18 cellular contexts compared by ENCODE assay signal in the genomic region with DNA sequence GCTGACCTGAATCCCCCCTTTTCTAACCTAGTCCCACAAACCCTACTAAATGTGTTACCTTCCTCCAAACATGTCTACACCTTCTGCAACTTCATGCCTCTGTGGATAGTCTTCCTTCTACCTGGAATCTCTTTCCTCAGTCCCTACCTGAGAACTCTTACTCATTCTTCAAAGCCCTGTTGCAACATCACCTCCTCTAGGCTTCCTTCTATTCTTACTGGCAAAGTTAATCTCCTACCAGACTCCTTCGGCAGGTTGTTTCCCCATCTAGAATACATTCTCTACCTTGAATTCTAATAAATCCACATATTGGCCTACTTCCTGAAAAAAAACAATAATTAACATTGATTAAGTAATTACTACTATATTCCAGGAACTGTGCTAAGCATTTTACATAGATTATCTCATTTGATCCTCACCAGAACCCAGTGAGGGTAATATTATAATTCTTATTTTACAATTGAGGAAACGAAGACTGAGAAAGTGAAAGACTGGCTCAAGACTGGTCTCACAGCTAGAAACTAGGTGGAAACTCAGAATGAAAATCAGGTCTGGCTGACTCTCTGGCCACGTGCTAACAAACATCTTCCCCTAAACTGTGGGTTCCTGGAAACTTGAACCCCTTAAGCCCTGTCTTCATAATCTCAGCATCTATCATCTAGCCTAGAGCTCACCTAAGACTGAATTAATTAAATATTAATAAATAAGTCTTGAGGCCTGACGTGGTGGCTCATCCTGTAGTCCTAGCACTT. TPM values are rescaled to one million over a fixed set of nuclear protein-coding genes. Genes with fewer than 3 reads are reported as not detected.
DNase-seq lines count a peak whose midpoint lies in the region; ATAC-seq, FAIRE-seq and TF ChIP-seq lines count a peak whose summit lies in the region.
"Had no signal": no experiment of that assay in that cellular context is flagged by ENCODE, and none has a peak within 500 bp of the region (broad histone marks: within the 10 kb centered on the region; RNA-seq: fewer than 3 reads in every experiment).

No MANE protein-coding gene starts in this region.

- H2BK5ac ChIP-seq in H1 (ENCODE audit: low read depth, low read length), result no peak overlapping the region

- H3K79me2 ChIP-seq in Karpas-422 (ENCODE audit: low read length) (no peaks in the 10 kb centered on the region), H1 (ENCODE audit: control insufficient read depth in 1 of 2, insufficient read depth in 2 of 2, low read length in 2 of 2) (no peaks in the 10 kb centered on the region; a peak in 1 of 4 replicates)

- H3K4me1 Mint-ChIP-seq in natural killer cell treated with Interleukin-12 subunit alpha and Interleukin-12 subunit beta and Interleukin-15 and Interleukin-18, amount 100 ng/mL, for 72 hours (ENCODE audit: low read depth in 2 of 2), result peaks cover 32 to 33% of the 10 kb centered on the region in 2 donors
- H3K4me1 Mint-ChIP-seq in natural killer cell, result peaks cover 13 to 19% of the 10 kb centered on the region in 2 donors
- H3K4me1 Mint-ChIP-seq in stimulated activated naive CD8-positive, alpha-beta T cell treated with anti-CD3 and anti-CD28 coated beads, Interleukin-15, amount 100 ng/mL, for 72 hours, result peaks cover 52% of the 10 kb centered on the region

- H2BK12ac ChIP-seq in H1 (ENCODE audit: low read depth, low read length), result no peak overlapping the region

- H3K27ac Mint-ChIP-seq in natural killer cell treated with Interleukin-12 subunit alpha and Interleukin-12 subunit beta and Interleukin-15 and Interleukin-18, amount 100 ng/mL, for 72 hours, result peak overlapping the region; percentile 28 to 52
- H3K27ac Mint-ChIP-seq in natural killer cell, result no peak overlapping the region
- H3K27ac Mint-ChIP-seq in stimulated activated naive CD8-positive, alpha-beta T cell treated with anti-CD3 and anti-CD28 coated beads, Interleukin-15, amount 100 ng/mL, for 72 hours, result peak overlapping the region; percentile 9 to 20

- H3K27me3 Mint-ChIP-seq in natural killer cell treated with Interleukin-12 subunit alpha and Interleukin-12 subunit beta and Interleukin-15 and Interleukin-18, amount 100 ng/mL, for 72 hours, result peaks cover 0 to 6% of the 10 kb centered on the region in 2 donors
- no peaks in the 10 kb centered on the region for H3K27me3 Mint-ChIP-seq in natural killer cell (ENCODE audit: low read depth in 2 of 2)
- no peaks in the 10 kb centered on the region for H3K27me3 Mint-ChIP-seq in stimulated activated naive CD8-positive, alpha-beta T cell treated with anti-CD3 and anti-CD28 coated beads, Interleukin-15, amount 100 ng/mL, for 72 hours

- TF ChIP-seq EP300 in H1 (IDR thresholded peaks at IDR 0.05; ENCODE audit: borderline replicate concordance in 1 of 2, low read depth in 2 of 2, low read length in 2 of 2), result no peak

- H3K9me2 ChIP-seq in Karpas-422 (replicated peaks; ENCODE audit: insufficient read depth, low read length), result no peaks in the 10 kb centered on the region

- H3K36me3 ChIP-seq in Karpas-422 (ENCODE audit: insufficient read depth, low read length) (no peaks in the 10 kb centered on the region), H1 (ENCODE audit: control insufficient read depth in 2 of 4, insufficient read depth in 4 of 4, low read length in 3 of 4) (no peaks in the 10 kb centered on the region), heart right ventricle (no peaks in the 10 kb centered on the region)
- H3K36me3 ChIP-seq: BLaER1, vagina had no signal

- intact Hi-C loops in natural killer cell (cut with micrococcal nuclease), result no loop called here
- intact Hi-C loops in heart right ventricle (cut with DNase I), result no loop called here

- no peak overlapping the region for H2AFZ ChIP-seq in Karpas-422 (ENCODE audit: low read length)
- H2AFZ ChIP-seq in H1 (ENCODE audit: low read length), result no peak overlapping the region

- H3K4ac ChIP-seq in H1 (replicated peaks; ENCODE audit: insufficient read length, low read depth, low read length), result no peak overlapping the region

- no peak for TF ChIP-seq POLR2A in H1 (IDR thresholded peaks at IDR 0.05; ENCODE audit: control extremely low read depth in 1 of 2, low read depth in 2 of 2, low read length in 2 of 2)

- no peak overlapping the region for H3K14ac ChIP-seq in H1 (ENCODE audit: insufficient read length)

- CTCF ChIA-PET in H1 (lab: Charles Lee; ENCODE audit: partially characterized antibody), result interaction anchor here (1.2 to 7.9 kb wide), 3 partner anchors 8 to 35 kb away, joined by 4 to 60 read pairs (median 10); no protein-coding TSS in a partner anchor

- H3K27ac ChIP-seq in Karpas-422 (ENCODE audit: low read length), result peak overlapping the region; percentile 31; the same call in 1 of the 2 replicates
- H3K27ac ChIP-seq in H1 (ENCODE audit: low read depth, low read length), result no peak overlapping the region
- no peak overlapping the region for H3K27ac ChIP-seq in heart right ventricle
- H3K27ac ChIP-seq: BLaER1, skin epidermis, vagina had no signal

- POLR2A ChIA-PET in H1 (lab: Charles Lee; ENCODE audit: partially characterized antibody), result interaction anchor here (1.5 kb wide), 1 partner anchor 13 kb away, joined by 4 read pairs; no protein-coding TSS in a partner anchor

- H4K91ac ChIP-seq in H1 (replicated peaks; ENCODE audit: insufficient read length, low read length), result no peak overlapping the region

- no peak for FAIRE-seq in H1 (lab: Jason Lieb, UNC)
- FAIRE-seq: endothelial cell of umbilical vein, keratinocyte had no signal

- no peak overlapping the region for H4K8ac ChIP-seq in H1 (ENCODE audit: extremely low read depth, insufficient read depth, low read length)

- no peaks in the 10 kb centered on the region for H3K36me3 Mint-ChIP-seq in natural killer cell treated with Interleukin-12 subunit alpha and Interleukin-12 subunit beta and Interleukin-15 and Interleukin-18, amount 100 ng/mL, for 72 hours
- no peaks in the 10 kb centered on the region for H3K36me3 Mint-ChIP-seq in natural killer cell

- H2BK120ac ChIP-seq in H1 (replicated peaks; ENCODE audit: low read depth, low read length), result no peak overlapping the region

- no peaks in the 10 kb centered on the region for H3K79me1 ChIP-seq in H1 (ENCODE audit: low read depth, low read length)

- H2BK15ac ChIP-seq in H1 (ENCODE audit: low read length), result no peak overlapping the region

- H3K9me3 Mint-ChIP-seq in natural killer cell treated with Interleukin-12 subunit alpha and Interleukin-12 subunit beta and Interleukin-15 and Interleukin-18, amount 100 ng/mL, for 72 hours, result no peaks in the 10 kb centered on the region
- H3K9me3 Mint-ChIP-seq in natural killer cell, result no peaks in the 10 kb centered on the region
- H3K9me3 Mint-ChIP-seq in stimulated activated naive CD8-positive, alpha-beta T cell treated with anti-CD3 and anti-CD28 coated beads, Interleukin-15, amount 100 ng/mL, for 72 hours, result no peaks in the 10 kb centered on the region

- H3K23ac ChIP-seq in H1 (ENCODE audit: insufficient read length), result no peak overlapping the region

- H3K9ac ChIP-seq in Karpas-422 (ENCODE audit: low read length) (no peak overlapping the region), H1 (replicated peaks in 1 of 4; ENCODE audit: extremely low read depth in 1 of 4, low read depth in 3 of 4, low read length in 3 of 4) (no peak overlapping the region)
- H3K9ac ChIP-seq: BLaER1 had no signal

- no peak overlapping the region for H2AK5ac ChIP-seq in H1 (ENCODE audit: low read depth, low read length)

- H2BK20ac ChIP-seq in H1 (ENCODE audit: low read length), result no peak overlapping the region

- TF ChIP-seq CTCF in natural killer cell (IDR thresholded peaks at IDR 0.05) (no peak), H1 (IDR thresholded peaks at IDR 0.05; ENCODE audit: control extremely low read depth in 1 of 3, insufficient read depth in 1 of 3, low read depth in 1 of 3, low read length in 3 of 3) (no peak), heart right ventricle (IDR thresholded peaks at IDR 0.05) (no peak)

- H3K4me2 ChIP-seq in Karpas-422 (ENCODE audit: low read depth, low read length, poor library complexity, severe bottlenecking) (no peak overlapping the region), H1 (ENCODE audit: insufficient read depth in 1 of 2, low read depth in 2 of 2, low read length in 2 of 2) (no peak overlapping the region)
- H3K4me2 ChIP-seq: BLaER1 had no signal

- no peak overlapping the region for H4K5ac ChIP-seq in H1 (ENCODE audit: insufficient read length, low read depth, low read length)

- H3K18ac ChIP-seq in H1 (ENCODE audit: extremely low read depth, low read length), result no peak overlapping the region

- no peaks in the 10 kb centered on the region for H3K27me3 ChIP-seq in Karpas-422 (ENCODE audit: low read length)
- no peaks in the 10 kb centered on the region for H3K27me3 ChIP-seq in H1 (replicated peaks in 1 of 4; ENCODE audit: control insufficient read depth in 3 of 4, extremely low read depth in 1 of 4, insufficient read depth in 3 of 4, low read length in 3 of 4)
- no peaks in the 10 kb centered on the region for H3K27me3 ChIP-seq in heart right ventricle
- H3K27me3 ChIP-seq: BLaER1, vagina had no signal

- H3K23me2 ChIP-seq in H1 (ENCODE audit: low read depth, low read length), result peaks cover 4% of the 10 kb centered on the region; the same call in 1 of the 2 replicates

- H3K4me3 ChIP-seq in Karpas-422 (ENCODE audit: low read length), result no peak overlapping the region
- H3K4me3 ChIP-seq in H1 (ENCODE audit: extremely low read depth in 1 of 4, insufficient read depth in 2 of 4, low read depth in 3 of 4, low read length in 4 of 4), result no peak overlapping the region
- H3K4me3 ChIP-seq in heart right ventricle, result no peak overlapping the region
- H3K4me3 ChIP-seq: BLaER1, skin epidermis, vagina had no signal

- H3K9me3 ChIP-seq in Karpas-422 (ENCODE audit: low read length) (no peaks in the 10 kb centered on the region), H1 (ENCODE audit: insufficient read depth in 2 of 2, low read depth in 1 of 2, low read length in 1 of 2) (no peaks in the 10 kb centered on the region), heart right ventricle (no peaks in the 10 kb centered on the region)
- H3K9me3 ChIP-seq: BLaER1, vagina had no signal

- peak overlapping the region; percentile 24 for H3K4me3 Mint-ChIP-seq in natural killer cell treated with Interleukin-12 subunit alpha and Interleukin-12 subunit beta and Interleukin-15 and Interleukin-18, amount 100 ng/mL, for 72 hours
- no peak overlapping the region for H3K4me3 Mint-ChIP-seq in natural killer cell
- H3K4me3 Mint-ChIP-seq in stimulated activated naive CD8-positive, alpha-beta T cell treated with anti-CD3 and anti-CD28 coated beads, Interleukin-15, amount 100 ng/mL, for 72 hours, result peak overlapping the region in 1 of 2 donors; percentile 38

- ATAC-seq in natural killer cell treated with Interleukin-12 subunit alpha and Interleukin-12 subunit beta and Interleukin-15 and Interleukin-18, amount 100 ng/mL, for 72 hours, result no peak
- no peak for ATAC-seq in natural killer cell
- ATAC-seq in stimulated activated naive CD8-positive, alpha-beta T cell treated with anti-CD3 and anti-CD28 coated beads, Interleukin-15, amount 100 ng/mL, for 72 hours, result no peak
- no peak for ATAC-seq in heart right ventricle

- 90% methylated on average over 4 of the region's 4 CpGs; no CpG with 5 or more reads in 1 of the 2 experiments for WGBS in H1 (ENCODE audit: extremely low coverage in 1 of 2, insufficient coverage in 1 of 2, insufficient read length in 1 of 2, insufficient replicate concordance in 2 of 2, low coverage in 1 of 2, low lambda C conversion rate in 2 of 2, missing lambda C conversion rate in 1 of 2), 2 experiments
- 91 to 95% methylated on average over 4 of the region's 4 CpGs for WGBS in heart right ventricle, 2 donors

- H3K4me1 ChIP-seq in Karpas-422 (ENCODE audit: low read length) (peaks cover 30% of the 10 kb centered on the region), H1 (replicated peaks in 1 of 4; ENCODE audit: control insufficient read depth in 3 of 4, insufficient read depth in 4 of 4, low read length in 3 of 4) (peaks cover 3 to 8% (median 4%) of the 10 kb centered on the region in 4 experiments; a peak in 6 of 7 replicates), heart right ventricle (peaks cover 0 to 15% (median 7%) of the 10 kb centered on the region in 9 donors)
- H3K4me1 ChIP-seq: vagina had no signal

- no peak for TF ChIP-seq RAD21 in H1 (IDR thresholded peaks at IDR 0.05 in 1 of 2, conservative IDR thresholded peaks at IDR 0.05 in 1 of 2; ENCODE audit: low read depth in 2 of 2, low read length in 2 of 2)

- DNase-seq in natural killer cell treated with Interleukin-12 subunit alpha and Interleukin-12 subunit beta and Interleukin-15 and Interleukin-18, amount 100 ng/mL, for 72 hours (ENCODE audit: low spot score), result no peak
- DNase-seq in natural killer cell (no peak), Karpas-422 (no peak), H1 (ENCODE audit: low read depth in 1 of 2, low spot score in 2 of 2) (no peak), putamen (ENCODE audit: low spot score) (no peak), heart right ventricle (no peak), cortex of kidney (lab: John Stamatoyannopoulos, UW) (no peak)
- DNase-seq in stimulated activated naive CD8-positive, alpha-beta T cell treated with anti-CD3 and anti-CD28 coated beads, Interleukin-15, amount 100 ng/mL, for 72 hours, result no peak
- DNase-seq: DMS79; NCI-H1417 treated with DMSO at 0.1 percent for 48 hours; NCI-H345; nucleus accumbens; stimulated activated naive CD4-positive, alpha-beta T cell had no signal

- no peaks in the 10 kb centered on the region for H4K20me1 ChIP-seq in Karpas-422 (ENCODE audit: insufficient read depth, low read depth, low read length)
- H4K20me1 ChIP-seq in H1 (replicated peaks in 1 of 2; ENCODE audit: control insufficient read depth in 1 of 2, insufficient read depth in 2 of 2, low read length in 2 of 2), result no peaks in the 10 kb centered on the region

- H3K56ac ChIP-seq in H1 (replicated peaks; ENCODE audit: insufficient read length, low read depth, low read length), result no peak overlapping the region

RNA-seq across cellular contexts. Expression of gene STAT3, which starts 4.6 kb away (rescaled TPM):
- total RNA-seq in natural killer cell treated with Interleukin-12 subunit alpha and Interleukin-12 subunit beta and Interleukin-15 and Interleukin-18, amount 100 ng/mL, for 72 hours, result 100 to 1,000 TPM; 171 to 344 TPM
- 100 to 1,000 TPM; 190 to 246 (median 206) TPM for total RNA-seq in natural killer cell
- total RNA-seq in Karpas-422 (2014; rRNA removed; shearing (Covaris generic); ENCODE audit: low replicate concordance), result 16.3 and 24.4 TPM in 2 replicates
- total RNA-seq in H1 (2021; fragmentation: NEBNext Ultra II Directional; extraction: Animal tissue kit (Norgen Biotek cat#: 25700)), result 94.1 and 94.3 TPM in 2 replicates
- 38.4 and 41.2 TPM in 2 replicates for polyA plus RNA-seq in H1 (2011; rRNA removed)
- polyA plus RNA-seq in H1 (2011; cell fraction: cytosol; rRNA removed), result 48.0 TPM
- polyA plus RNA-seq in H1 (2011; cell fraction: nucleus; rRNA removed), result 73.3 TPM
- polyA plus RNA-seq in H1 (2012, experiment 1 of 2), result 62.3 to 80.8 TPM (median 72.6 TPM) in 4 replicates
- polyA plus RNA-seq in H1 (2012, experiment 2 of 2), result 32.2 TPM
- 41.7 TPM for polyA plus RNA-seq in H1 (2013, experiment 1 of 2)
- polyA plus RNA-seq in H1 (2013, experiment 2 of 2), result 37.9 TPM
- 86.0 and 92.4 TPM in 2 replicates for polyA minus RNA-seq in H1 (2011; rRNA and poly(A)+ RNA removed)
- polyA minus RNA-seq in H1 (2011; cell fraction: cytosol; rRNA and poly(A)+ RNA removed), result 59.6 TPM
- polyA minus RNA-seq in H1 (2011; cell fraction: nucleus; rRNA and poly(A)+ RNA removed), result 60.0 TPM
- 100 to 1,000 TPM in 8 of 10 donors, 10 to 100 TPM in 2; 87.2 to 398 (median 115) TPM for total RNA-seq in heart right ventricle
- 10 to 100 TPM; 33.9 to 61.7 TPM for polyA plus RNA-seq in heart right ventricle

RNA-seq across cellular contexts. Expression of gene CAVIN1, which starts 30.2 kb away (rescaled TPM):
- total RNA-seq in natural killer cell treated with Interleukin-12 subunit alpha and Interleukin-12 subunit beta and Interleukin-15 and Interleukin-18, amount 100 ng/mL, for 72 hours, result under 1 TPM in 1 of 2 donors, not detected in 1; 0.17 TPM
- under 1 TPM in 2 of 3 donors, not detected in 1; 0.11 to 0.20 TPM for total RNA-seq in natural killer cell
- total RNA-seq in Karpas-422 (2014; rRNA removed; shearing (Covaris generic); ENCODE audit: low replicate concordance), result not detected in 2 replicates
- total RNA-seq in H1 (2021; fragmentation: NEBNext Ultra II Directional; extraction: Animal tissue kit (Norgen Biotek cat#: 25700)), result 41.6 and 43.5 TPM in 2 replicates
- polyA plus RNA-seq in H1 (2011; rRNA removed), result 16.2 and 22.6 TPM in 2 replicates
- 25.9 TPM for polyA plus RNA-seq in H1 (2011; cell fraction: cytosol; rRNA removed)
- 16.1 TPM for polyA plus RNA-seq in H1 (2011; cell fraction: nucleus; rRNA removed)
- 28.3 to 38.2 TPM (median 33.3 TPM) in 4 replicates for polyA plus RNA-seq in H1 (2012, experiment 1 of 2)
- polyA plus RNA-seq in H1 (2012, experiment 2 of 2), result 30.3 TPM
- polyA plus RNA-seq in H1 (2013, experiment 1 of 2), result 17.7 TPM
- polyA plus RNA-seq in H1 (2013, experiment 2 of 2), result 18.4 TPM
- 8.8 and 10.6 TPM in 2 replicates for polyA minus RNA-seq in H1 (2011; rRNA and poly(A)+ RNA removed)
- 22.9 TPM for polyA minus RNA-seq in H1 (2011; cell fraction: cytosol; rRNA and poly(A)+ RNA removed)
- 6.8 TPM for polyA minus RNA-seq in H1 (2011; cell fraction: nucleus; rRNA and poly(A)+ RNA removed)
- 100 to 1,000 TPM; 176 to 300 (median 241) TPM for total RNA-seq in heart right ventricle
- polyA plus RNA-seq in heart right ventricle, result 100 to 1,000 TPM; 131 to 198 TPM

Comparison
In these comparisons a context has a peak if more than half of its experiments do, and no peak if none do; other contexts are left out.
1. H3K27ac Mint-ChIP-seq: peak in natural killer cell treated with Interleukin-12 subunit alpha and Interleukin-12 subunit beta and Interleukin-15 and Interleukin-18, amount 100 ng/mL, for 72 hours (2 of 2) and stimulated activated naive CD8-positive, alpha-beta T cell treated with anti-CD3 and anti-CD28 coated beads, Interleukin-15, amount 100 ng/mL, for 72 hours (2 of 2); none in natural killer cell (0 of 2).
2. RNA of gene CAVIN1, which starts 30.2 kb away (total RNA-seq): 176 to 300 TPM in heart right ventricle and 41.6 to 43.5 TPM in H1; 0.17 TPM in natural killer cell treated with Interleukin-12 subunit alpha and Interleukin-12 subunit beta and Interleukin-15 and Interleukin-18, amount 100 ng/mL, for 72 hours, 0.11 to 0.20 TPM in natural killer cell and not detected in Karpas-422; every median in the first group is over 10 times any median in the second.